21 cellular contexts compared by ENCODE assay signal in the genomic region with DNA sequence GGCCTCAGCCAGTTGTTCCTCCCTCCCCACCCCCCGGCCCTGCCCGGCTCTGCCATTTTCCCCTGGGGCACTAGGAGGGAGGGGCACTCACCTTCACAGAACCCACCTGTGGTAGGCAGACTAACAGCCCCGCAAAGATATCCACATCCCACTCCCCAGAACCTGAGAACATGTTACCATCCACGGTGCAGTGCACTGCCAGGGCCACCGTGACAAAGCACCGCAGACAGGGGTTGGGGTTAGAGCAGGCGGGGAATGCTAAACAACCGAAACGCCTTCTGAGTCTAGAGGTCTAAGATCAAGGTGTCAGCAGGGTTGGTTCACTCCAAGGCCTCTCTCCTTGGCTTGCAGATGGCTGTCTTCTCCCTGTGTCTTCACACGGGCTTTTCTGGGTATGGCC.
"Had no signal": no experiment of that assay in that cellular context is flagged by ENCODE, and none has a peak within 500 bp of the region (broad histone marks: within the 10 kb centered on the region; RNA-seq: fewer than 3 reads in every experiment).

No MANE protein-coding gene starts in this region.

- H3K27me3 ChIP-seq: esophagus squamous epithelium, gastroesophageal sphincter, neural progenitor cell, right lobe of liver, stomach, transverse colon had no signal

- H2AFZ ChIP-seq: neural progenitor cell, parathyroid adenoma had no signal

- H3K79me2 ChIP-seq: parathyroid adenoma had no signal

- H3K4me3 ChIP-seq: esophagus squamous epithelium, gastroesophageal sphincter, lower lobe of right lung, neural progenitor cell, prostate gland, right lobe of liver, stomach, thoracic aorta, transverse colon had no signal

- DNase-seq: dermis blood vessel endothelial cell; esophagus squamous epithelium; foreskin fibroblast; immature natural killer cell; lower lobe of right lung; midbrain; occipital lobe; right lobe of liver; stimulated activated CD4-positive, alpha-beta T cell treated with anti-CD3 and anti-CD28 coated beads, Interleukin-2, amount 100 ng/mL, for 24 hours; stimulated activated CD4-positive, alpha-beta T cell treated with anti-CD3 and anti-CD28 coated beads, Interleukin-4, amount 100 ng/mL, for 4 hours; stimulated activated naive CD4-positive, alpha-beta T cell; stomach; substantia nigra; transverse colon had no signal

- H3K36me3 ChIP-seq: esophagus squamous epithelium, gastroesophageal sphincter, lower lobe of right lung, neural progenitor cell, prostate gland, right lobe of liver, stomach, thoracic aorta, transverse colon had no signal

- ATAC-seq: gastroesophageal sphincter; left lobe of liver; lower lobe of right lung; natural killer cell treated with Interleukin-12 subunit alpha and Interleukin-12 subunit beta and Interleukin-15 and Interleukin-18, amount 100 ng/mL, for 72 hours; right lobe of liver had no signal

- H3K9ac ChIP-seq: neural progenitor cell, parathyroid adenoma had no signal

- H3K9me3 ChIP-seq: esophagus squamous epithelium, lower lobe of right lung, prostate gland, right lobe of liver, thoracic aorta, transverse colon had no signal

- H3K27ac ChIP-seq: neural progenitor cell, parathyroid adenoma, prostate gland had no signal

- H3K4me2 ChIP-seq: neural progenitor cell had no signal

- H3K4me1 ChIP-seq: parathyroid adenoma, prostate gland had no signal
